Comparison of ENCODE assay signal across 8 cellular contexts in the genomic region with DNA sequence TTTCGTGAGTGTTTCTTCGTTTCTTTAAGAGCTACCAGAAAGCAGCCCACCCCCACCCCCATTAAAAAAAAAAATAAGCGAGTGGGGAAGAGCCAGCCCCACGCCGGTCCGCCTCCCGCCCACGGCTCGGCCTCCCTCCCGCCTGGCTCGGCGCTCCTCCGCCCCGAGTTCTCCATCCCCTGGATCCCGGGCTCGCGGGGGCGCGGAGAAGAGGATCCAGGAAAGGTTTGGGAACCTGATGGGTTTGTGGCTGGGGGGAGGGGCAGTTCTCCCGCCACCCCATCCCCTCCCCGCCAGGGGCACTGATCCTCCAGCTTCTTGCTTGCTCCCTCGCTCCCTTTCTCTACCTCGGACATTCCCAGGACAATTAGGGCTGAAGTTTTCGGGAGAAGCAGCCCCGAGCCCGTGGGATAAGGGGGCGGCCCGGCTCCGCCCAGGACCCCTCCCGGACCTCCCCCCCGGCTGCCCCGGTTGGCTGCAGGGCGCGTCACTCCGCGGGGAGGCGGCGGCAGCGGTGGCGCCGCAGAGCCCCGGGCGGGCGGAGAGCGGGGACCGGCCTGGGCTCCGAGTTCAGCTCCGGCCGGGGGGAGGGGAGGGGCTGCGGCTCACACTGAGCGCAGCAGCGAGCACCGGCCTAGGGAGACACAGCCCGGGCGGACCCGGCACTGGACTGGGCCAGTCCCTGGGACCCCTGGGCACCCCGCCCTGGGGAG. TPM values are rescaled to one million over a fixed set of nuclear protein-coding genes. Genes with fewer than 3 reads are reported as not detected.
DNase-seq lines count a peak whose midpoint lies in the region; ATAC-seq and TF ChIP-seq lines count a peak whose summit lies in the region.

No MANE protein-coding gene starts in this region.

- H3K4me1 ChIP-seq in neuron (ENCODE audit: insufficient read depth, low read length): peaks cover 30% of the 10 kb centered on the region
- no peaks in the 10 kb centered on the region for H3K4me1 ChIP-seq in naive thymus-derived CD4-positive, alpha-beta T cell (ENCODE audit: control insufficient read depth in 2 of 2, insufficient read depth in 2 of 2, low read length in 2 of 2)

- peak; percentile 95 for DNase-seq in ELF-1 (ENCODE audit: low read depth, low spot score)
- peak; percentile 90 for DNase-seq in NCI-H774 (lab: John Stamatoyannopoulos, UW)
- peak; percentile 82 for DNase-seq in fibroblast of the aortic adventitia (ENCODE audit: low read depth)
- no peak for DNase-seq in naive thymus-derived CD4-positive, alpha-beta T cell
- no peak for DNase-seq in activated CD4-positive, alpha-beta memory T cell treated with anti-CD3 and anti-CD28 coated beads, Interleukin-2, amount 10 ng/mL, durations not matched to agents 7 days and 5 days

- H3K27ac Mint-ChIP-seq in naive thymus-derived CD4-positive, alpha-beta T cell: no peak overlapping the region
- H3K27ac Mint-ChIP-seq in activated CD4-positive, alpha-beta memory T cell treated with anti-CD3 and anti-CD28 coated beads, Interleukin-2, amount 10 ng/mL, durations not matched to agents 7 days and 5 days: no peak overlapping the region

- H3K4me3 ChIP-seq in fibroblast of the aortic adventitia (ENCODE audit: low read depth, low read length) (peak overlapping the region; percentile 83), neuron (ENCODE audit: low read length) (peak overlapping the region; percentile 99)
- no peak overlapping the region for H3K4me3 ChIP-seq in naive thymus-derived CD4-positive, alpha-beta T cell (ENCODE audit: low read length)

- H3K4me1 Mint-ChIP-seq in naive thymus-derived CD4-positive, alpha-beta T cell: peaks cover 5 to 24% (median 19%) of the 10 kb centered on the region in 7 donors
- H3K4me1 Mint-ChIP-seq in activated CD4-positive, alpha-beta memory T cell treated with anti-CD3 and anti-CD28 coated beads, Interleukin-2, amount 10 ng/mL, durations not matched to agents 7 days and 5 days: peaks cover 6% of the 10 kb centered on the region

- no peak overlapping the region for H3K4me3 Mint-ChIP-seq in naive thymus-derived CD4-positive, alpha-beta T cell
- H3K4me3 Mint-ChIP-seq in activated CD4-positive, alpha-beta memory T cell treated with anti-CD3 and anti-CD28 coated beads, Interleukin-2, amount 10 ng/mL, durations not matched to agents 7 days and 5 days: no peak overlapping the region

- CTCF ChIA-PET in naive thymus-derived CD4-positive, alpha-beta T cell (lab: Charles Lee): no interaction called here
- CTCF ChIA-PET in activated CD4-positive, alpha-beta memory T cell treated with anti-CD3 and anti-CD28 coated beads, Interleukin-2, amount 10 ng/mL, durations not matched to agents 7 days and 5 days (lab: Charles Lee): no interaction called here

- H3K9me3 Mint-ChIP-seq in naive thymus-derived CD4-positive, alpha-beta T cell: peaks cover 0 to 13% (median 4%) of the 10 kb centered on the region in 11 donors
- peaks cover 5% of the 10 kb centered on the region for H3K9me3 Mint-ChIP-seq in activated CD4-positive, alpha-beta memory T cell treated with anti-CD3 and anti-CD28 coated beads, Interleukin-2, amount 10 ng/mL, durations not matched to agents 7 days and 5 days

- ATAC-seq in naive thymus-derived CD4-positive, alpha-beta T cell: no peak
- ATAC-seq in GM18907 (IDR thresholded peaks at IDR 0.05; ENCODE audit: unreplicated experiment): no peak
- no peak for ATAC-seq in GM18861 (IDR thresholded peaks at IDR 0.05; ENCODE audit: unreplicated experiment)

- TF ChIP-seq CTCF in fibroblast of the aortic adventitia (IDR thresholded peaks at IDR 0.05; ENCODE audit: insufficient read depth, low read length): peak; percentile 10

- no peak overlapping the region for H3K27ac ChIP-seq in naive thymus-derived CD4-positive, alpha-beta T cell (ENCODE audit: low read depth, low read length)

- H3K27me3 ChIP-seq in neuron (ENCODE audit: insufficient read depth, low read length): no peaks in the 10 kb centered on the region
- H3K27me3 ChIP-seq in naive thymus-derived CD4-positive, alpha-beta T cell (ENCODE audit: control insufficient read depth in 2 of 2, insufficient read depth in 2 of 2, low read length in 2 of 2): no peaks in the 10 kb centered on the region

- H3K9me3 ChIP-seq in neuron (ENCODE audit: low read length): no peaks in the 10 kb centered on the region
- H3K9me3 ChIP-seq in naive thymus-derived CD4-positive, alpha-beta T cell (ENCODE audit: control insufficient read depth in 2 of 3, low read length in 3 of 3): no peaks in the 10 kb centered on the region

- no peaks in the 10 kb centered on the region for H3K36me3 ChIP-seq in neuron (ENCODE audit: insufficient read depth, low read length)
- H3K36me3 ChIP-seq in naive thymus-derived CD4-positive, alpha-beta T cell (ENCODE audit: control insufficient read depth in 2 of 3, insufficient read depth in 3 of 3, low read length in 3 of 3): no peaks in the 10 kb centered on the region

- H2AFZ ChIP-seq in neuron (ENCODE audit: low read depth, low read length): peak overlapping the region; percentile 78

- H3K36me3 Mint-ChIP-seq in naive thymus-derived CD4-positive, alpha-beta T cell: peaks cover 0 to 6% (median 5%) of the 10 kb centered on the region in 5 donors
- peaks cover 9% of the 10 kb centered on the region for H3K36me3 Mint-ChIP-seq in activated CD4-positive, alpha-beta memory T cell treated with anti-CD3 and anti-CD28 coated beads, Interleukin-2, amount 10 ng/mL, durations not matched to agents 7 days and 5 days (ENCODE audit: low read depth)

- H3K27me3 Mint-ChIP-seq in naive thymus-derived CD4-positive, alpha-beta T cell: peaks cover 59 to 82% (median 61%) of the 10 kb centered on the region in 5 donors
- H3K27me3 Mint-ChIP-seq in activated CD4-positive, alpha-beta memory T cell treated with anti-CD3 and anti-CD28 coated beads, Interleukin-2, amount 10 ng/mL, durations not matched to agents 7 days and 5 days: peaks cover 71% of the 10 kb centered on the region

- intact Hi-C loops in naive thymus-derived CD4-positive, alpha-beta T cell (cut with micrococcal nuclease): loop anchor here in 1 of 2 donors (5.0 kb wide), 1 partner anchor 1870 kb away; a partner anchor contains a TSS

- POLR2A ChIA-PET in naive thymus-derived CD4-positive, alpha-beta T cell (lab: Charles Lee): no interaction called here
- POLR2A ChIA-PET in activated CD4-positive, alpha-beta memory T cell treated with anti-CD3 and anti-CD28 coated beads, Interleukin-2, amount 10 ng/mL, durations not matched to agents 7 days and 5 days (lab: Charles Lee): no interaction called here

RNA-seq across cellular contexts. Expression of a gene that starts 1.0 kb away (rescaled TPM):
- total RNA-seq in fibroblast of the aortic adventitia (ENCODE audit: low replicate concordance): 0.16 and 2.6 TPM in 2 replicates
- total RNA-seq in naive thymus-derived CD4-positive, alpha-beta T cell: not detected
- not detected for polyA plus RNA-seq in naive thymus-derived CD4-positive, alpha-beta T cell
- total RNA-seq in activated CD4-positive, alpha-beta memory T cell treated with anti-CD3 and anti-CD28 coated beads, Interleukin-2, amount 10 ng/mL, durations not matched to agents 7 days and 5 days: not detected

Comparison
In these comparisons a context has a peak if more than half of its experiments do, and no peak if none do; other contexts are left out.
1. DNase-seq: peak in ELF-1 (single experiment), NCI-H774 (single experiment) and fibroblast of the aortic adventitia (single experiment); none in naive thymus-derived CD4-positive, alpha-beta T cell (0 of 9) and activated CD4-positive, alpha-beta memory T cell treated with anti-CD3 and anti-CD28 coated beads, Interleukin-2, amount 10 ng/mL, durations not matched to agents 7 days and 5 days (single experiment).